ENCODE assay signal across 11 cellular contexts in the genomic region with DNA sequence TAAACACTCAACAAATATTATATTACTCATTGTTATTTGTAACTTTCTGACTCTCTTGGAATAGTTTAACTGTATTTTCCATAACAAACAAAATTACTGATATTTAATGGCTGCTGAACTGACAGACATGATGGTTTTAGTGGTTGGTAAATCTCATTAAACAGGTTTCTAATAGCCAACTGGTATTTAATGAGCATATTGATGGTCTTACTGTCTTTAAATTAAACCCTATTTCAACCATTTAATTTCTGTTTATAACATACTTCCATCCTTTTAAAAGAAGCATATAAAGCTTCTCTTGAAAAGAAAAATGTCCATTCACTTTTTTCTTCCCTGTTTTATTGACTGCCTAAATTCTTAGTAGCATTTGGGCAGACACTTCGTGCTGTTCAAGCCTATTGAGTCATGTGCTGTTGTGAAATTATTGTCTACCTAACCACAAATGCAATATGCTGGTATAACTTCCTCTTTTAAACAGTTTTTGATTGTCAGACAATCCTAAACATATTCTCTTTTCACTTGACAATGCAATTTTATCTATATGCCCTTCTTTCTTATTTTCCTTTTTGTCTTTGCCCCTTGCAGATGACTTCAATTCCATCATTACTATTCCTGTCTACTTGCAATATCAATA.
DNase-seq lines count a peak whose midpoint lies in the region; ATAC-seq and TF ChIP-seq lines count a peak whose summit lies in the region.
"Had no signal": no experiment of that assay in that cellular context is flagged by ENCODE, and none has a peak within 500 bp of the region (broad histone marks: within the 10 kb centered on the region; RNA-seq: fewer than 3 reads in every experiment).

No MANE protein-coding gene starts in this region.

- peak; percentile 72 for ATAC-seq in GM21825 (IDR thresholded peaks at IDR 0.05; ENCODE audit: unreplicated experiment)

- no peaks in the 10 kb centered on the region for H3K36me3 Mint-ChIP-seq in activated naive CD8-positive, alpha-beta T cell treated with anti-CD3 and anti-CD28 coated beads for 36 hours

- peaks cover 3% of the 10 kb centered on the region for H3K27me3 Mint-ChIP-seq in activated naive CD8-positive, alpha-beta T cell treated with anti-CD3 and anti-CD28 coated beads for 36 hours
- H3K27me3 Mint-ChIP-seq: stimulated activated naive CD8-positive, alpha-beta T cell treated with anti-CD3 and anti-CD28 coated beads, Interleukin-15, Interleukin-2, amounts not matched to agents 100 ng/mL and 50 ng/mL, for 24 hours had no signal

- no peaks in the 10 kb centered on the region for H3K36me3 ChIP-seq in Peyer's patch

- H3K27me3 ChIP-seq in Peyer's patch = no peaks in the 10 kb centered on the region

- CTCF ChIA-PET in GM10248 (lab: Yijun Ruan, JAX) = interaction anchor here (2.0 kb wide), 1 partner anchor 8 kb away, joined by 4 read pairs; no protein-coding TSS in a partner anchor

- no peak overlapping the region for H3K27ac ChIP-seq in Peyer's patch

- intact Hi-C loops in head of caudate nucleus (cut with DNase I) = no loop called here

- DNase-seq in GM10248 (ENCODE audit: extremely low spot score) (peak; percentile 15), KG1 (lab: John Stamatoyannopoulos, UW) (peak; percentile 56), fibroblast of the aortic adventitia (ENCODE audit: low read depth) (peak; percentile 75), Peyer's patch (no peak), head of caudate nucleus (no peak), NCI-H1092 (lab: John Stamatoyannopoulos, UW) (no peak)
- no peak for DNase-seq in activated naive CD8-positive, alpha-beta T cell treated with anti-CD3 and anti-CD28 coated beads for 36 hours
- DNase-seq: activated CD8-positive, alpha-beta memory T cell treated with anti-CD3 and anti-CD28 coated beads for 24 hours had no signal

- H3K9me3 Mint-ChIP-seq in activated naive CD8-positive, alpha-beta T cell treated with anti-CD3 and anti-CD28 coated beads for 36 hours = peaks cover 1% of the 10 kb centered on the region
- H3K9me3 Mint-ChIP-seq: stimulated activated naive CD8-positive, alpha-beta T cell treated with anti-CD3 and anti-CD28 coated beads, Interleukin-15, Interleukin-2, amounts not matched to agents 100 ng/mL and 50 ng/mL, for 24 hours had no signal

- H3K4me3 Mint-ChIP-seq in activated naive CD8-positive, alpha-beta T cell treated with anti-CD3 and anti-CD28 coated beads for 36 hours = no peak overlapping the region
- H3K4me3 Mint-ChIP-seq: stimulated activated naive CD8-positive, alpha-beta T cell treated with anti-CD3 and anti-CD28 coated beads, Interleukin-15, Interleukin-2, amounts not matched to agents 100 ng/mL and 50 ng/mL, for 24 hours had no signal

- H3K27ac Mint-ChIP-seq in activated naive CD8-positive, alpha-beta T cell treated with anti-CD3 and anti-CD28 coated beads for 36 hours = no peak overlapping the region
- H3K27ac Mint-ChIP-seq: stimulated activated naive CD8-positive, alpha-beta T cell treated with anti-CD3 and anti-CD28 coated beads, Interleukin-15, Interleukin-2, amounts not matched to agents 100 ng/mL and 50 ng/mL, for 24 hours had no signal

- no peak for TF ChIP-seq POLR2A in Peyer's patch (IDR thresholded peaks at IDR 0.05)

- POLR2A ChIA-PET in GM10248 (lab: Yijun Ruan, JAX) = no interaction called here

- H3K9me3 ChIP-seq in Peyer's patch = no peaks in the 10 kb centered on the region

- no peaks in the 10 kb centered on the region for H3K4me1 Mint-ChIP-seq in activated naive CD8-positive, alpha-beta T cell treated with anti-CD3 and anti-CD28 coated beads for 36 hours

- no peaks in the 10 kb centered on the region for H3K4me1 ChIP-seq in Peyer's patch

- H3K4me3 ChIP-seq in fibroblast of the aortic adventitia (ENCODE audit: low read depth, low read length) (no peak overlapping the region), Peyer's patch (no peak overlapping the region)
- H3K4me3 ChIP-seq: lung had no signal

- TF ChIP-seq CTCF in GM10248 (IDR thresholded peaks at IDR 0.05; ENCODE audit: control extremely low read depth, extremely low read depth, low read depth, missing control alignments) (no peak), fibroblast of the aortic adventitia (IDR thresholded peaks at IDR 0.05; ENCODE audit: insufficient read depth, low read length) (no peak), Peyer's patch (IDR thresholded peaks at IDR 0.05) (no peak)

Comparison
In these comparisons a context has a peak if more than half of its experiments do, and no peak if none do; other contexts are left out.
1. DNase-seq: peak in GM10248 (single experiment), KG1 (single experiment) and fibroblast of the aortic adventitia (single experiment); none in Peyer's patch (0 of 3), head of caudate nucleus (0 of 42), NCI-H1092 (single experiment) and activated naive CD8-positive, alpha-beta T cell treated with anti-CD3 and anti-CD28 coated beads for 36 hours (single experiment).